8 cellular contexts compared by ENCODE assay signal in the genomic region with DNA sequence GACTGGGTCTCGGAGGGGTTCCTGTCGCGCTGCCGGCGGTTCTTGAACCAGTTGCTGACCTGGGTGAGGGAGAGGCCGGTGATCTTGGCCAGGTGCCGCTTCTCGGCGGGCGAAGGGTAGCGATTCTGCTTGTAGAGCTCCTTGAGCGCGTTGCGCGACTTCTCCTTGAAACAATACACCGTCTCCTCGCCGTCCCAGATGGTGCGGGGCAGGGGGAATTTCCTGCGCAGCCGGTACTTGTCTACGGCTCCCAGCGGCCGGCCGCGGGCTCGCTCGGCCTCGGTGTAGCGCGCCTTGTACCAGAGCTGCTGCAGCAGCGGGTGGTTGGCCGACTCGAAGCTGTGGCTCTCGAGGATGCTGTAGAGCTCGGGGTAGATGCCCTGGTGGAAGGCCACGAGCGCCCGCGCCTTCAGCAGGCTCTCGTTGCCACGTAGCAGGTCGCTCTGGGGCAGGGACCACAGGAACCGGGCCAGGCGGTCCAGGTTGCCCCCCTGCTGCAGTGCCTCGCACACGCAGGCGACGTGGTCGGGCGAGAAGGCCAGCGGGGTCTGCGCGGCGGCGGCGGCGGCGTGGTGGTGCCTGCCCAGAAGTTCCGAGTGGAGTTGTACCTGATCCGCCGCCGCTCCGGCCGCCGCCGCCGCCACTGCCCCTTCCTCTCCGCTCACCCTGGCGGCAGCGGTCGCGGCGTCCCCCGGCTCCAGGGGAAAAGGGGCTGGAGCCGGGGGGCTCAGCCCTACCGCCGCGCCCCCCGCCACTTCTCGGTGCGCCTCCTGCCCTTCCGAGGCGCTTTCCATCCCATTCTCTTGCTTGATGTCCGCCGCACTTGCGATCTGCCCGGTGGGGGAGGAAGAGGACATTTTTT. TPM values are rescaled to one million over a fixed set of nuclear protein-coding genes. Genes with fewer than 3 reads are reported as not detected.
DNase-seq lines count a peak whose midpoint lies in the region; ATAC-seq and TF ChIP-seq lines count a peak whose summit lies in the region.

No MANE protein-coding gene starts in this region.

- WGBS in esophagus, 2 donors = 1% methylated on average over 57 to 88 of the region's 88 CpGs

- H3K27me3 ChIP-seq in MM.1S (replicated peaks; ENCODE audit: insufficient read depth, low read length) (no peaks in the 10 kb centered on the region), esophagus (ENCODE audit: control insufficient read depth in 1 of 2, insufficient read depth in 2 of 2, low read length in 2 of 2) (no peaks in the 10 kb centered on the region)

- no peaks in the 10 kb centered on the region for H3K36me3 Mint-ChIP-seq in activated CD8-positive, alpha-beta T cell treated with anti-CD3 and anti-CD28 coated beads for 36 hours (ENCODE audit: low read depth)

- H3K36me3 ChIP-seq in MM.1S (replicated peaks; ENCODE audit: insufficient read depth, low read length) (no peaks in the 10 kb centered on the region), esophagus (ENCODE audit: control insufficient read depth in 2 of 2, insufficient read depth in 2 of 2, low read length in 1 of 2) (no peaks in the 10 kb centered on the region)

- POLR2A ChIA-PET in activated CD8-positive, alpha-beta T cell treated with anti-CD3 and anti-CD28 coated beads for 36 hours (lab: Charles Lee) = interaction anchor here (0.8 to 2.7 kb wide), 2 partner anchors 10 to 89 kb away, joined by 3 to 10 read pairs; no protein-coding TSS in a partner anchor

- peak overlapping the region; percentile 51; the same call in 1 of the 2 replicates for H3K27ac ChIP-seq in MM.1S (ENCODE audit: low read length)
- H3K27ac ChIP-seq in esophagus (ENCODE audit: low read depth in 2 of 2, low read length in 1 of 2) = no peak overlapping the region

- peaks cover 66% of the 10 kb centered on the region for H3K27me3 Mint-ChIP-seq in activated CD8-positive, alpha-beta T cell treated with anti-CD3 and anti-CD28 coated beads for 36 hours

- H3K79me2 ChIP-seq in MM.1S (ENCODE audit: low read length) = no peaks in the 10 kb centered on the region

- no peaks in the 10 kb centered on the region for H3F3A ChIP-seq in MM.1S (ENCODE audit: insufficient read depth, low read length)

- H3K4me1 Mint-ChIP-seq in activated CD8-positive, alpha-beta T cell treated with anti-CD3 and anti-CD28 coated beads for 36 hours (ENCODE audit: low read depth) = peaks cover 16% of the 10 kb centered on the region

- CTCF ChIA-PET in activated CD8-positive, alpha-beta T cell treated with anti-CD3 and anti-CD28 coated beads for 36 hours (lab: Charles Lee) = interaction anchor here (0.7 to 1.6 kb wide), 4 partner anchors 9 to 98 kb away, joined by 3 to 8 read pairs (median 4); no protein-coding TSS in a partner anchor

- no peaks in the 10 kb centered on the region for H4K20me1 ChIP-seq in MM.1S (ENCODE audit: insufficient read depth, low read length)

- peak overlapping the region; percentile 85 for H2AFZ ChIP-seq in MM.1S (ENCODE audit: low read length)

- H3K9me3 Mint-ChIP-seq in activated CD8-positive, alpha-beta T cell treated with anti-CD3 and anti-CD28 coated beads for 36 hours = no peaks in the 10 kb centered on the region

- no peak for TF ChIP-seq CTCF in MM.1S (IDR thresholded peaks at IDR 0.05; ENCODE audit: low read length)
- no peak for TF ChIP-seq CTCF in activated CD8-positive, alpha-beta T cell treated with anti-CD3 and anti-CD28 coated beads for 36 hours (IDR thresholded peaks at IDR 0.05)

- H3K27ac Mint-ChIP-seq in activated CD8-positive, alpha-beta T cell treated with anti-CD3 and anti-CD28 coated beads for 36 hours = no peak overlapping the region

- intact Hi-C loops in activated CD8-positive, alpha-beta T cell treated with anti-CD3 and anti-CD28 coated beads for 36 hours (cut with micrococcal nuclease) = loop anchor here (5.0 to 10.0 kb wide), 2 partner anchors 71 to 301 kb away; no protein-coding TSS in a partner anchor

- peak overlapping the region; percentile 56; the same call in 1 of the 2 replicates for H3K9ac ChIP-seq in MM.1S (ENCODE audit: low read length)

- DNase-seq in DMS 273 (lab: John Stamatoyannopoulos, UW; ENCODE audit: unreplicated experiment) (peak; percentile 91), MM.1S (peak; percentile 16), myocyte (ENCODE audit: low read depth) (peak; percentile 57), ureter (ENCODE audit: low spot score) (peak; percentile 51)
- DNase-seq in activated CD8-positive, alpha-beta T cell treated with anti-CD3 and anti-CD28 coated beads for 36 hours = peak; percentile 39

- H3K4me2 ChIP-seq in MM.1S (ENCODE audit: low read depth, low read length) = peak overlapping the region; percentile 69

- peak; percentile 42 for ATAC-seq in GM21576 (IDR thresholded peaks at IDR 0.05; ENCODE audit: unreplicated experiment)
- peak; percentile 34 for ATAC-seq in activated CD8-positive, alpha-beta T cell treated with anti-CD3 and anti-CD28 coated beads for 36 hours
- ATAC-seq in GM18873 (IDR thresholded peaks at IDR 0.05; ENCODE audit: low FRiP score, unreplicated experiment) = no peak

- H3K4me3 ChIP-seq in MM.1S (ENCODE audit: low read length) = peak overlapping the region; percentile 76
- H3K4me3 ChIP-seq in esophagus (ENCODE audit: low read depth in 1 of 2, low read length in 2 of 2) = peak overlapping the region; percentile 55 to 65

- H3K9me3 ChIP-seq in MM.1S (replicated peaks; ENCODE audit: insufficient read depth, low read length) (no peaks in the 10 kb centered on the region), esophagus (ENCODE audit: control insufficient read depth in 2 of 2, insufficient read depth in 1 of 2, low read depth in 1 of 2, low read length in 1 of 2) (no peaks in the 10 kb centered on the region)

- no peaks in the 10 kb centered on the region for H3K4me1 ChIP-seq in MM.1S (ENCODE audit: low read length)
- peaks cover 0 to 3% of the 10 kb centered on the region in 2 donors for H3K4me1 ChIP-seq in esophagus (ENCODE audit: control insufficient read depth in 2 of 2, insufficient read depth in 2 of 2, low read length in 1 of 2)

- peak overlapping the region; percentile 80 for H3K4me3 Mint-ChIP-seq in activated CD8-positive, alpha-beta T cell treated with anti-CD3 and anti-CD28 coated beads for 36 hours

- H3K9me2 ChIP-seq in MM.1S (replicated peaks; ENCODE audit: insufficient read depth, low read length) = no peaks in the 10 kb centered on the region

RNA-seq across cellular contexts. Expression of a gene that starts 0.7 kb away (rescaled TPM):
- not detected for total RNA-seq in activated CD8-positive, alpha-beta T cell treated with anti-CD3 and anti-CD28 coated beads for 36 hours
- under 1 TPM; 0.04 to 0.07 TPM for polyA plus RNA-seq in esophagus
- total RNA-seq in myocyte (49.9 and 62.6 TPM in 2 replicates), ureter (7.3 TPM)
- 6.1 TPM for polyA plus RNA-seq in myocyte (2012)

RNA-seq across cellular contexts. Expression of a gene that starts 11.1 kb away (rescaled TPM):
- total RNA-seq in activated CD8-positive, alpha-beta T cell treated with anti-CD3 and anti-CD28 coated beads for 36 hours = 10 to 100 TPM; 41.6 to 44.1 TPM
- polyA plus RNA-seq in esophagus = 10 to 100 TPM; 13.4 to 18.1 TPM
- total RNA-seq in myocyte = 83.7 and 88.6 TPM in 2 replicates
- 33.6 TPM for polyA plus RNA-seq in myocyte (2012)
- 55.1 TPM for total RNA-seq in ureter

Comparison
In these comparisons a context has a peak if more than half of its experiments do, and no peak if none do; other contexts are left out.
1. DNase-seq: peak in every context shown above with its lines; median percentile 91 in DMS 273; 57 in myocyte; 51 in ureter; 39 in activated CD8-positive, alpha-beta T cell treated with anti-CD3 and anti-CD28 coated beads for 36 hours; 16 in MM.1S.